ENCODE assay signal across 1 cellular context in the genomic region with DNA sequence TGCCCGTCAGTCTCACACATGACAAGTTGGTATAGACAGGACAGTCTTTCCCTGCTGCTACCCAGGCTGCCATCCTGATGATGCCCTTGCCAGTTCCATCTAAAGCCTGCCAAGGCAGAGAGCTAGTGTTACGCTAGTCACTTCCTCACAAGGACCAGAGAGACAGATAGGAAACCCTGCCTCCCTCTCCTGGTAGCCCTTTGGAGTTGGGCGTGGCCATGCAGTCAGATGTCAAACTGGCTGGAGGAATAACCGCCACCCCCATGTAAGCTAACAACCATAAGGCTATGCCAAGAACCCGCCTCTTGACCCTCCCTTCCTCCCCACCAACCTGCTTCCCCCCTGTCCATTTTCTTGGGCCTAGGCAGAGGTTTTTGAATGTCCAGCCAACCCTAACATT.
TF ChIP-seq lines count a peak whose summit lies in the region.

No MANE protein-coding gene starts in this region.

TF ChIP-seq in HEK293T, 16 proteins besides CTCF, POLR2A, EP300 and RAD21:
- TF ChIP-seq NFRKB (IDR thresholded peaks at IDR 0.05) (no peak), FOXA1 (IDR thresholded peaks at IDR 0.05) (no peak), ELF4 (IDR thresholded peaks at IDR 0.05) (no peak), HDGF (IDR thresholded peaks at IDR 0.05; ENCODE audit: borderline replicate concordance) (no peak), CTBP1 (IDR thresholded peaks at IDR 0.05; ENCODE audit: borderline replicate concordance) (no peak), SUZ12 (IDR thresholded peaks at IDR 0.05) (no peak), BHLHE40 (IDR thresholded peaks at IDR 0.05; ENCODE audit: borderline replicate concordance) (no peak), FOXM1 (IDR thresholded peaks at IDR 0.05; ENCODE audit: borderline replicate concordance) (no peak), TARDBP (IDR thresholded peaks at IDR 0.05) (no peak), LEF1 (IDR thresholded peaks at IDR 0.05; ENCODE audit: borderline replicate concordance) (no peak), ARNT (IDR thresholded peaks at IDR 0.05) (no peak), ZNF384 (IDR thresholded peaks at IDR 0.05) (no peak), L3MBTL2 (conservative IDR thresholded peaks at IDR 0.05) (no peak), SP1 (IDR thresholded peaks at IDR 0.05) (no peak), FOXK2 (IDR thresholded peaks at IDR 0.05) (no peak)
- TF ChIP-seq, protein P1, sequence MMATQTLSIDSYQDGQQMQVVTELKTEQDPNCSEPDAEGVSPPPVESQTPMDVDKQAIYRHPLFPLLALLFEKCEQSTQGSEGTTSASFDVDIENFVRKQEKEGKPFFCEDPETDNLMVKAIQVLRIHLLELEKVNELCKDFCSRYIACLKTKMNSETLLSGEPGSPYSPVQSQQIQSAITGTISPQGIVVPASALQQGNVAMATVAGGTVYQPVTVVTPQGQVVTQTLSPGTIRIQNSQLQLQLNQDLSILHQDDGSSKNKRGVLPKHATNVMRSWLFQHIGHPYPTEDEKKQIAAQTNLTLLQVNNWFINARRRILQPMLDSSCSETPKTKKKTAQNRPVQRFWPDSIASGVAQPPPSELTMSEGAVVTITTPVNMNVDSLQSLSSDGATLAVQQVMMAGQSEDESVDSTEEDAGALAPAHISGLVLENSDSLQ (IDR thresholded peaks at IDR 0.05), result no peak
TF ChIP-seq in HEK293T: peak in this region for 0.
